In genomic region chr5:39080168-39080567, GRCh38 we compare ENCODE assay signal across 7 cellular contexts.
"Had no signal": no experiment of that assay in that cellular context is flagged by ENCODE, and none has a peak within 500 bp of the region (broad histone marks: within the 10 kb centered on the region; RNA-seq: fewer than 3 reads in every experiment).

No MANE protein-coding gene starts in this region.

- H3K4me3 ChIP-seq: lung, right atrium auricular region, tibial nerve had no signal

- DNase-seq: activated T-cell treated with anti-CD3 and anti-CD28 coated beads, Interleukin-2, amount 50 U/mL, for 1 hour; occipital lobe; stimulated activated CD4-positive, alpha-beta T cell treated with anti-CD3 and anti-CD28 coated beads, Interleukin-12 subunit alpha, Interleukin-12 subunit beta, amount 100 ng/mL, for 4 hours; T1000 had no signal

- H3K9me3 ChIP-seq: right atrium auricular region, tibial nerve had no signal

- H3K27ac ChIP-seq: right atrium auricular region had no signal

- H3K27me3 ChIP-seq: right atrium auricular region, tibial nerve had no signal

- H3K36me3 ChIP-seq: right atrium auricular region, tibial nerve had no signal
